Comparison of ENCODE assay signal across 14 cellular contexts in the genomic region with DNA sequence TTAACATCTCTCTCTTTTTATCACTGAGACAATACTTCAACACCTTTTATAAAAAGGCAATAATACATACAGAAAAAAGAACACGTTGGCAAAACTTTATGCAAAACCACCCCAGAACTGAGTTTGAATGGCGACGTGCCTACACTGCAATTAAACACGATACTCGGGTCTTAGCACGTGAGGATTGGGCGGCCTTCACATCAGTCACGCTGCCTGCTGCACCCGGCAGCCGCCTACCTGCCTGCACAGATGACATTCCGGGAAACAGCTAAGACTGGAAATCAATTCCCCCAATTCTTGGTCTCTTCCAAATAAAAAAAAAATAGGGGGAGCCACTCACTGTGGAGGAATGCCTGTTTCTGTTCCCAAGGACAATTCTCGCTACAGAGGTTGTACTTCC.
DNase-seq lines count a peak whose midpoint lies in the region; ATAC-seq and TF ChIP-seq lines count a peak whose summit lies in the region.
"Had no signal": no experiment of that assay in that cellular context is flagged by ENCODE, and none has a peak within 500 bp of the region (broad histone marks: within the 10 kb centered on the region; RNA-seq: fewer than 3 reads in every experiment).

No MANE protein-coding gene starts in this region.

- H3K79me2 ChIP-seq in GM23338 (replicated peaks; ENCODE audit: insufficient read depth), result no peaks in the 10 kb centered on the region

- peaks cover 33% of the 10 kb centered on the region for H3K4me1 Mint-ChIP-seq in GM23338

- H3K36me3 Mint-ChIP-seq in GM23338 (ENCODE audit: low read depth), result 0 out of 3 replicates have a peak, but pooled peaks cover 3% of the 10 kb centered on the region

- H3K4me3 Mint-ChIP-seq in GM23338, result no peak overlapping the region
- H3K4me3 Mint-ChIP-seq: CD4-positive, alpha-beta memory T cell; HFFc6 had no signal

- no peaks in the 10 kb centered on the region for H3K9me3 ChIP-seq in spleen
- H3K9me3 ChIP-seq: BLaER1 treated with 17β-estradiol and CSF1 and Interleukin-3, amounts not matched to agents 10 nM and 100 nM had no signal

- peaks cover 5% of the 10 kb centered on the region for H3K27me3 Mint-ChIP-seq in GM23338 (ENCODE audit: insufficient read depth, low read depth, poor library complexity)
- H3K27me3 Mint-ChIP-seq: CD4-positive, alpha-beta memory T cell had no signal

- no peak overlapping the region for H3K27ac Mint-ChIP-seq in GM23338
- H3K27ac Mint-ChIP-seq: HFFc6 had no signal

- ATAC-seq in GM23338, result peak; percentile 31; the same call in 2 of the 3 replicates
- no peak for ATAC-seq in HG03280 (IDR thresholded peaks at IDR 0.05; ENCODE audit: unreplicated experiment)
- no peak for ATAC-seq in HG02571 (IDR thresholded peaks at IDR 0.05; ENCODE audit: unreplicated experiment)
- ATAC-seq: K562 had no signal

- WGBS in spleen, 5 donors, result 88 to 96% (median 94%) methylated on average over 12 of the region's 12 CpGs

- no peaks in the 10 kb centered on the region for H4K20me1 ChIP-seq in GM23338 (replicated peaks; ENCODE audit: insufficient read depth)

- no peaks in the 10 kb centered on the region for H3K9me2 ChIP-seq in GM23338 (ENCODE audit: insufficient read depth)

- peaks cover 8% of the 10 kb centered on the region; the same call in 1 of the 2 replicates for H3K4me1 ChIP-seq in GM23338 (ENCODE audit: insufficient read depth)
- no peaks in the 10 kb centered on the region for H3K4me1 ChIP-seq in spleen
- H3K4me1 ChIP-seq: BLaER1 treated with 17β-estradiol and CSF1 and Interleukin-3, amounts not matched to agents 10 nM and 100 nM had no signal

- H3K27me3 ChIP-seq in GM23338 (ENCODE audit: insufficient read depth) (no peaks in the 10 kb centered on the region), layer of hippocampus (ENCODE audit: control insufficient read depth, insufficient read depth, low read length) (no peaks in the 10 kb centered on the region), spleen (replicated peaks in 1 of 7) (no peaks in the 10 kb centered on the region)

- TF ChIP-seq POLR2A in spleen (IDR thresholded peaks at IDR 0.05), result no peak

- no peak overlapping the region for H2AFZ ChIP-seq in GM23338

- H3K4me3 ChIP-seq in GM23338, result no peak overlapping the region
- H3K4me3 ChIP-seq in spleen, result no peak overlapping the region
- H3K4me3 ChIP-seq: BLaER1 treated with 17β-estradiol and CSF1 and Interleukin-3, amounts not matched to agents 10 nM and 100 nM; K562 had no signal

- intact Hi-C loops in spleen (cut with DNase I; ENCODE audit: low total_unique reads), result no loop called here

- no peaks in the 10 kb centered on the region for H3F3A ChIP-seq in GM23338 (replicated peaks; ENCODE audit: low read depth)

- DNase-seq in GM23338 (ENCODE audit: low spot score), result peak; percentile 16
- peak in 25 of 61 donors; percentile 1 to 57 (median 12) for DNase-seq in caudate nucleus (lab: John Stamatoyannopoulos, UW)
- DNase-seq in spleen, result no peak
- no peak for DNase-seq in stimulated activated naive CD4-positive, alpha-beta T cell treated with Interleukin-2 at 50 U/mL for 16 hours (lab: John Stamatoyannopoulos, UW)
- DNase-seq: ACHN; CD4-positive, alpha-beta memory T cell; DMS79; HCEC 1CT; HFFc6 had no signal

- TF ChIP-seq CTCF in GM23338 (conservative IDR thresholded peaks at IDR 0.05; ENCODE audit: low read depth in 2 of 2) (no peak), spleen (IDR thresholded peaks at IDR 0.05 in 8 of 11, conservative IDR thresholded peaks at IDR 0.05 in 3 of 11) (no peak)

- H3K36me3 ChIP-seq in GM23338 (ENCODE audit: insufficient read depth) (no peaks in the 10 kb centered on the region), spleen (peaks cover 0 to 3% (median 0%) of the 10 kb centered on the region in 6 donors)

- no peak overlapping the region for H3K27ac ChIP-seq in GM23338 (ENCODE audit: low read depth)
- H3K27ac ChIP-seq in caudate nucleus (ENCODE audit: low read depth, low read length), result peak overlapping the region; percentile 81
- peak overlapping the region; percentile 52 for H3K27ac ChIP-seq in layer of hippocampus (ENCODE audit: low read depth, low read length)
- H3K27ac ChIP-seq in spleen, result no peak overlapping the region
- H3K27ac ChIP-seq: BLaER1 treated with 17β-estradiol and CSF1 and Interleukin-3, amounts not matched to agents 10 nM and 100 nM had no signal

- H3K4me2 ChIP-seq in GM23338, result no peak overlapping the region
- H3K4me2 ChIP-seq: BLaER1 treated with 17β-estradiol and CSF1 and Interleukin-3, amounts not matched to agents 10 nM and 100 nM had no signal

- no peaks in the 10 kb centered on the region for H3K9me3 Mint-ChIP-seq in GM23338
- H3K9me3 Mint-ChIP-seq: CD4-positive, alpha-beta memory T cell; HFFc6 had no signal

TF ChIP-seq in GM23338, 12 proteins besides CTCF, POLR2A, EP300 and RAD21 (continues in another document):
- TF ChIP-seq NANOG (IDR thresholded peaks at IDR 0.05; ENCODE audit: borderline replicate concordance), result no peak
- TF ChIP-seq, protein P1, sequence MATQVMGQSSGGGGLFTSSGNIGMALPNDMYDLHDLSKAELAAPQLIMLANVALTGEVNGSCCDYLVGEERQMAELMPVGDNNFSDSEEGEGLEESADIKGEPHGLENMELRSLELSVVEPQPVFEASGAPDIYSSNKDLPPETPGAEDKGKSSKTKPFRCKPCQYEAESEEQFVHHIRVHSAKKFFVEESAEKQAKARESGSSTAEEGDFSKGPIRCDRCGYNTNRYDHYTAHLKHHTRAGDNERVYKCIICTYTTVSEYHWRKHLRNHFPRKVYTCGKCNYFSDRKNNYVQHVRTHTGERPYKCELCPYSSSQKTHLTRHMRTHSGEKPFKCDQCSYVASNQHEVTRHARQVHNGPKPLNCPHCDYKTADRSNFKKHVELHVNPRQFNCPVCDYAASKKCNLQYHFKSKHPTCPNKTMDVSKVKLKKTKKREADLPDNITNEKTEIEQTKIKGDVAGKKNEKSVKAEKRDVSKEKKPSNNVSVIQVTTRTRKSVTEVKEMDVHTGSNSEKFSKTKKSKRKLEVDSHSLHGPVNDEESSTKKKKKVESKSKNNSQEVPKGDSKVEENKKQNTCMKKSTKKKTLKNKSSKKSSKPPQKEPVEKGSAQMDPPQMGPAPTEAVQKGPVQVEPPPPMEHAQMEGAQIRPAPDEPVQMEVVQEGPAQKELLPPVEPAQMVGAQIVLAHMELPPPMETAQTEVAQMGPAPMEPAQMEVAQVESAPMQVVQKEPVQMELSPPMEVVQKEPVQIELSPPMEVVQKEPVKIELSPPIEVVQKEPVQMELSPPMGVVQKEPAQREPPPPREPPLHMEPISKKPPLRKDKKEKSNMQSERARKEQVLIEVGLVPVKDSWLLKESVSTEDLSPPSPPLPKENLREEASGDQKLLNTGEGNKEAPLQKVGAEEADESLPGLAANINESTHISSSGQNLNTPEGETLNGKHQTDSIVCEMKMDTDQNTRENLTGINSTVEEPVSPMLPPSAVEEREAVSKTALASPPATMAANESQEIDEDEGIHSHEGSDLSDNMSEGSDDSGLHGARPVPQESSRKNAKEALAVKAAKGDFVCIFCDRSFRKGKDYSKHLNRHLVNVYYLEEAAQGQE (IDR thresholded peaks at IDR 0.05; ENCODE audit: unreplicated experiment), result no peak
- no peak for TF ChIP-seq ZNF114 (CRISPR knock-in tag; IDR thresholded peaks at IDR 0.05)
- TF ChIP-seq EZH2phosphoT487 (IDR thresholded peaks at IDR 0.05; ENCODE audit: unreplicated experiment), result no peak
- TF ChIP-seq JUNB (IDR thresholded peaks at IDR 0.05; ENCODE audit: unreplicated experiment), result no peak
- TF ChIP-seq STAT1 (IDR thresholded peaks at IDR 0.05; ENCODE audit: unreplicated experiment), result no peak

Comparison
In these comparisons a context has a peak if more than half of its experiments do, and no peak if none do; other contexts are left out.
1. H3K27ac ChIP-seq: peak in caudate nucleus (single experiment) and layer of hippocampus (single experiment); none in GM23338 (single experiment) and spleen (0 of 8).